ENCODE assay signal across 11 cellular contexts in the genomic region with DNA sequence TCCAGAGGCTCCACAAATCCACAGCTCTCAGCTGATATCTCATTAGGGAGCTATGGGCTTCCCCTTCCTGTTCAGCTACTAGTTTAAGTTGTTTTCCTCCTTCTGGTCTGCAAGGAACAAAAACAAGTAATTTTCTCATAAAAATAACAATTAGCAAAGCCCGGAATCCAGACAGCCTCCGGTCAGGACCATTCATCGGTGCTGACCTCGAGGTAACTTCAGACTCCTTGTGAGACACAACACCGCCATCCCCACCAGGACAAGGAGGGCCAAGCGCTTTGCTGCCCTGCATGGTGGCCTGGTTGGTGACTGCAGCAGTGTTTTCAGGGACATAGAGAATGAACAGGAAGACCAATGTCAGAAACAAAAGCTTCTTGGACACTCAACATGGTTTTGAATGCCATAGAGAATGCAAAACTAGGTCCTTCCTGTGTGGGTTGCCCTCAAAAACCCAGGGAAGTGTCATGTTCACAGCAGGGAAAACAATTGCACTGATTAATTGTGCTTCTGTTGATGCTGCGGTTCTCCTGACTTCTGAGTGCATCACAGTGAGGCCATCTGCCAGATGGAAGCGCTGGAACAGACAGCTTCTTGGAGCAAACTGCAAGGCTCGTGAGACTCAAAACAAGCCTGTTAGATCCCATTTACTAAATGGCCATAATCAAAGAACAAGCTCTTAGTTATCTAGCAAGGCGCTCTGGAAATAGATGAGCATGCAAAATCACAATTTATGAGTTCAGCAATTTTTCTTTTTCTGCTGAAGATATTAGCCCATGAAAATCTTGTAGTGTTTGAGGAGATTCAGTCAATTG.
DNase-seq lines count a peak whose midpoint lies in the region; ATAC-seq lines count a peak whose summit lies in the region.
"Had no signal": no experiment of that assay in that cellular context is flagged by ENCODE, and none has a peak within 500 bp of the region (broad histone marks: within the 10 kb centered on the region; RNA-seq: fewer than 3 reads in every experiment).

No MANE protein-coding gene starts in this region.

- intact Hi-C loops in sciatic nerve (cut with DNase I) = no loop called here

- H3K27ac Mint-ChIP-seq in activated T-helper 17 cell treated with anti-CD3 and anti-CD28 coated beads, Interleukin-2, amount 50 U/mL, for 72 hours = peak overlapping the region; percentile 94
- H3K27ac Mint-ChIP-seq: activated naive CD4-positive, alpha-beta T cell treated with anti-CD3 and anti-CD28 coated beads, Interleukin-2, amount 50 U/mL, for 24 hours had no signal

- no peak overlapping the region for H3K4me3 Mint-ChIP-seq in activated T-helper 17 cell treated with anti-CD3 and anti-CD28 coated beads, Interleukin-2, amount 50 U/mL, for 72 hours
- H3K4me3 Mint-ChIP-seq: activated naive CD4-positive, alpha-beta T cell treated with anti-CD3 and anti-CD28 coated beads, Interleukin-2, amount 50 U/mL, for 24 hours; IgD-negative memory B cell had no signal

- H3K4me1 Mint-ChIP-seq in activated T-helper 17 cell treated with anti-CD3 and anti-CD28 coated beads, Interleukin-2, amount 50 U/mL, for 72 hours = peaks cover 20% of the 10 kb centered on the region

- H3K27me3 Mint-ChIP-seq in activated T-helper 17 cell treated with anti-CD3 and anti-CD28 coated beads, Interleukin-2, amount 50 U/mL, for 72 hours = no peaks in the 10 kb centered on the region
- H3K27me3 Mint-ChIP-seq: activated naive CD4-positive, alpha-beta T cell treated with anti-CD3 and anti-CD28 coated beads, Interleukin-2, amount 50 U/mL, for 24 hours had no signal

- peak; percentile 72 for DNase-seq in GM03348 (ENCODE audit: low spot score)
- peak; percentile 55 to 67 for DNase-seq in hippocampal formation (lab: John Stamatoyannopoulos, UW)
- DNase-seq in sciatic nerve (ENCODE audit: low spot score) = peak; percentile 81
- no peak for DNase-seq in stimulated activated CD4-positive, alpha-beta T cell treated with anti-CD3 and anti-CD28 coated beads, Interleukin-12 subunit alpha, Interleukin-12 subunit beta, amount 100 ng/mL, for 4 hours
- DNase-seq in activated CD8-positive, alpha-beta memory T cell treated with anti-CD3 and anti-CD28 coated beads, Interleukin-2, amount 50 U/mL, for 48 hours = no peak
- DNase-seq: SIG-M5 had no signal

- no peaks in the 10 kb centered on the region for H3K36me3 Mint-ChIP-seq in activated T-helper 17 cell treated with anti-CD3 and anti-CD28 coated beads, Interleukin-2, amount 50 U/mL, for 72 hours (ENCODE audit: low read depth)
- H3K36me3 Mint-ChIP-seq: activated naive CD4-positive, alpha-beta T cell treated with anti-CD3 and anti-CD28 coated beads, Interleukin-2, amount 50 U/mL, for 24 hours; IgD-negative memory B cell had no signal

- ATAC-seq in activated T-helper 17 cell treated with anti-CD3 and anti-CD28 coated beads, Interleukin-2, amount 50 U/mL, for 72 hours (replicated peaks) = no peak
- peak; percentile 77 for ATAC-seq in sciatic nerve
- ATAC-seq in GM21529 (IDR thresholded peaks at IDR 0.05; ENCODE audit: unreplicated experiment) = no peak
- ATAC-seq in HG03571 (IDR thresholded peaks at IDR 0.05; ENCODE audit: unreplicated experiment) = no peak

- no peaks in the 10 kb centered on the region for H3K9me3 Mint-ChIP-seq in activated T-helper 17 cell treated with anti-CD3 and anti-CD28 coated beads, Interleukin-2, amount 50 U/mL, for 72 hours
- H3K9me3 Mint-ChIP-seq: activated naive CD4-positive, alpha-beta T cell treated with anti-CD3 and anti-CD28 coated beads, Interleukin-2, amount 50 U/mL, for 24 hours; IgD-negative memory B cell had no signal

Comparison
In these comparisons a context has a peak if more than half of its experiments do, and no peak if none do; other contexts are left out.
1. DNase-seq: peak in GM03348 (single experiment), hippocampal formation (2 of 2) and sciatic nerve (single experiment); none in stimulated activated CD4-positive, alpha-beta T cell treated with anti-CD3 and anti-CD28 coated beads, Interleukin-12 subunit alpha, Interleukin-12 subunit beta, amount 100 ng/mL, for 4 hours (single experiment) and activated CD8-positive, alpha-beta memory T cell treated with anti-CD3 and anti-CD28 coated beads, Interleukin-2, amount 50 U/mL, for 48 hours (single experiment).